Comparison of ENCODE assay signal across 8 cellular contexts in the genomic region with DNA sequence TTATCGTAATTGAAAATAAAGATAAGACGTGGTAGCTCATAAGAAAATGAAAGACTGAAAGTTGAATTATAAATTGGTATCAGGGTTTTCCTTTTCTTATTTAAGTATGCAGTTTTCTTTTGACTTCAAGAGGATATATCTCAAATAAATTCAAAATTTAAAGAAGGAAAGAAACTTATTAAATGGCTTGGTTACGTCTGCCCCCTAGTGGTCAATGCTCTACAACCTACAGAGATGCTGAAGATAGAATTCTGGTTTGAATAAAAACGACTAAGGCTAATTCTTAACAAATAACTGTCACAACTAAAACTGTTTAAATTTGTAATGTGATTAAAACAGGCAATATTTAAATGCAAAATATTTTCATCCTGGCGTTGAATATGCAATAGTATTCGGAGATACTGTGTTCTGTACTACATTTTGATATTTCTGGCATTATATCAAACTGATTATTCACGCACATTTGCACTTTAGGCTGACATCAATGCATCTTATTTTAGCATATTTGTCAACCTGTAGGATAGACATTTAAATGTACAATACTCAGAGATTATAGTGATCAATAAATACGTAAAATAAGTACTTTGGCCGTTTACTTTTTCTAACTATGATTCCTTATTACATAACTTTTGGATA. TPM values are rescaled to one million over a fixed set of nuclear protein-coding genes. Genes with fewer than 3 reads are reported as not detected.
A peak's percentile ranks its signal among the peaks of the same experiment; 100 is the strongest.
DNase-seq lines count a peak whose midpoint lies in the region; ATAC-seq lines count a peak whose summit lies in the region.

No MANE protein-coding gene starts in this region.

- intact Hi-C loops in left colon (cut with DNase I, micrococcal nuclease) = loop anchor here (10.0 kb wide), 2 partner anchors 62 to 542 kb away; no protein-coding TSS in a partner anchor

- in situ Hi-C loops in T47D (cut with HindIII; ENCODE audit: low pct_unique_long_range_greater_than_20kb, low sequenced_read_pairs) = no loop called here

- ATAC-seq in left colon = peak; percentile 45
- ATAC-seq in HG03097 (IDR thresholded peaks at IDR 0.05; ENCODE audit: low FRiP score, unreplicated experiment) = no peak

- DNase-seq in activated T-cell treated with anti-CD3 and anti-CD28 coated beads for 1 hour (ENCODE audit: low read depth) = peak; percentile 48
- DNase-seq in activated T-cell treated with anti-CD3 and anti-CD28 coated beads, Interleukin-2, amount 50 U/mL, for 1 hour = no peak
- peak; percentile 65 for DNase-seq in KG1 (lab: John Stamatoyannopoulos, UW)
- DNase-seq in SK-N-DZ (ENCODE audit: low spot score) = peak; percentile 57
- peak; percentile 1 to 62 for DNase-seq in T47D (ENCODE audit: low read depth in 1 of 2, low spot score in 1 of 2)
- peak in 1 of 2 donors; percentile 53 for DNase-seq in left colon
- peak; percentile 11 to 28 for DNase-seq in stimulated activated CD4-positive, alpha-beta T cell treated with anti-CD3 and anti-CD28 coated beads, Interleukin-4, amount 100 ng/mL, for 4 hours

RNA-seq across cellular contexts. Expression of gene IFI44, which starts 26.8 kb away (rescaled TPM):
- 0.17 and 1.1 TPM in 2 replicates for polyA plus RNA-seq in SK-N-DZ (2014; cell fraction: cytosol; rRNA removed)
- 0.72 and 0.97 TPM in 2 replicates for polyA plus RNA-seq in SK-N-DZ (2014; cell fraction: nucleus; rRNA removed)
- 1 to 10 TPM; 3.9 to 6.0 TPM for total RNA-seq in left colon

RNA-seq across cellular contexts. Expression of gene IFI44L, which starts 56.2 kb away (rescaled TPM):
- polyA plus RNA-seq in SK-N-DZ (2014; cell fraction: cytosol; rRNA removed) = 0.51 and 0.65 TPM in 2 replicates
- 2.5 and 4.8 TPM in 2 replicates for polyA plus RNA-seq in SK-N-DZ (2014; cell fraction: nucleus; rRNA removed)
- 1 to 10 TPM; 1.6 to 3.0 TPM for total RNA-seq in left colon
